Comparison of ENCODE assay signal across 1 cellular context in the genomic region with DNA sequence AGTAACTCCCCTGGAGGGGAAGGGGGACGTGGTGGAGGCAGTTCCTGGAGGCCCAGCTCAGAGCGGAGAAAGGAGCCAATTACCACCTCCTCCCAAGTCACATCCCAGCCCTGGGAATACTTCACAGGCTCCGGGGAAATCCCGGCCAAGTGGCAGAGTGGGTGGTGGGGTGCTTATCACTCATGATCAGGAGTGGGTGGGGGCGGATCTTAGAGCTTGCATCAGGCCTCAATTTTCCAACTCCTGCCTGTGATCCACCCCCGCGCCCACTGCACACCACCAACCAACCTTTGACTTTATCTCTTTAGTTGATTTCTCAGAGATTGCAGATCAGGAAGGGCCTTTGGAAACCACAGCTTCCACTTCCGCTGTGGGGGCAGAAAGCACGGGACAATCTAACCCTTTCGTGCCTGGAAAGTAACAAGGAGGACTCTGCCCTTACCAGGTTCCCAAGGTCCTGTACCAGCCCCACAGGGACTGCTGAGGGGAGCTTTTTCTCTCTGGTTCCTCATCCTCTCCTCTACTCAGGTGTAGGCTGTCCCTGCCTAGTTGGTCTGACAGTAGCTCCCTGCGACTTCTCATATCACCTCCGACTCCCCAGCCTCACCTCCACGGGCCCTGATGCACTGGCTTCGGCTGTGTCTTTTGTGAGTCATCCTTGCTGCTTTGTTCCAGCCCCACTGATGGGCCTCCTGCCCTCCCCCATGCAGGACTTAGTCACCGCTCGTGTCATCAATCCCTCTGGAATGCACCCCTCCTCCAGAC.
TF ChIP-seq lines count a peak whose summit lies in the region.

No MANE protein-coding gene starts in this region.

TF ChIP-seq in K562, 482 proteins besides CTCF, POLR2A, EP300 and RAD21 (continues in another document):
- no peak for TF ChIP-seq ARID2 (IDR thresholded peaks at IDR 0.05)
- TF ChIP-seq NRF1 (conservative IDR thresholded peaks at IDR 0.05 in 1 of 2, IDR thresholded peaks at IDR 0.05 in 1 of 2) = peak; percentile 33 to 50; a peak in 3 of 4 replicates
- TF ChIP-seq CBX3 (IDR thresholded peaks at IDR 0.05; ENCODE audit: borderline replicate concordance in 1 of 2, low read length in 2 of 2) = peak in 1 of 2 experiments; percentile 28; a peak in 2 of 3 replicates
- no peak for TF ChIP-seq SRF (CRISPR knock-in tag; IDR thresholded peaks at IDR 0.05)
- peak; percentile 40; the same call in 1 of the 2 replicates for TF ChIP-seq ZNF134 (CRISPR knock-in tag; conservative IDR thresholded peaks at IDR 0.05)
- TF ChIP-seq ZNF124 (CRISPR knock-in tag; IDR thresholded peaks at IDR 0.05) = no peak
- TF ChIP-seq POLR2H (tag; IDR thresholded peaks at IDR 0.05; ENCODE audit: low read depth) = peak; percentile 58; the same call in 1 of the 2 replicates
- TF ChIP-seq ZNF561 (CRISPR knock-in tag; conservative IDR thresholded peaks at IDR 0.05) = no peak
- no peak; the same call in 1 of the 2 replicates for TF ChIP-seq HBP1 (CRISPR knock-in tag; IDR thresholded peaks at IDR 0.05)
- TF ChIP-seq ZNF354B (CRISPR knock-in tag; IDR thresholded peaks at IDR 0.05) = no peak
- TF ChIP-seq ZNF512 (tag; IDR thresholded peaks at IDR 0.05) = no peak
- peak; percentile 85 for TF ChIP-seq ZNF584 (CRISPR knock-in tag; IDR thresholded peaks at IDR 0.05; ENCODE audit: low read depth)
- TF ChIP-seq HNRNPK (IDR thresholded peaks at IDR 0.05; ENCODE audit: low read depth, low read length, poor library complexity, severe bottlenecking) = no peak
- TF ChIP-seq, protein P1, sequence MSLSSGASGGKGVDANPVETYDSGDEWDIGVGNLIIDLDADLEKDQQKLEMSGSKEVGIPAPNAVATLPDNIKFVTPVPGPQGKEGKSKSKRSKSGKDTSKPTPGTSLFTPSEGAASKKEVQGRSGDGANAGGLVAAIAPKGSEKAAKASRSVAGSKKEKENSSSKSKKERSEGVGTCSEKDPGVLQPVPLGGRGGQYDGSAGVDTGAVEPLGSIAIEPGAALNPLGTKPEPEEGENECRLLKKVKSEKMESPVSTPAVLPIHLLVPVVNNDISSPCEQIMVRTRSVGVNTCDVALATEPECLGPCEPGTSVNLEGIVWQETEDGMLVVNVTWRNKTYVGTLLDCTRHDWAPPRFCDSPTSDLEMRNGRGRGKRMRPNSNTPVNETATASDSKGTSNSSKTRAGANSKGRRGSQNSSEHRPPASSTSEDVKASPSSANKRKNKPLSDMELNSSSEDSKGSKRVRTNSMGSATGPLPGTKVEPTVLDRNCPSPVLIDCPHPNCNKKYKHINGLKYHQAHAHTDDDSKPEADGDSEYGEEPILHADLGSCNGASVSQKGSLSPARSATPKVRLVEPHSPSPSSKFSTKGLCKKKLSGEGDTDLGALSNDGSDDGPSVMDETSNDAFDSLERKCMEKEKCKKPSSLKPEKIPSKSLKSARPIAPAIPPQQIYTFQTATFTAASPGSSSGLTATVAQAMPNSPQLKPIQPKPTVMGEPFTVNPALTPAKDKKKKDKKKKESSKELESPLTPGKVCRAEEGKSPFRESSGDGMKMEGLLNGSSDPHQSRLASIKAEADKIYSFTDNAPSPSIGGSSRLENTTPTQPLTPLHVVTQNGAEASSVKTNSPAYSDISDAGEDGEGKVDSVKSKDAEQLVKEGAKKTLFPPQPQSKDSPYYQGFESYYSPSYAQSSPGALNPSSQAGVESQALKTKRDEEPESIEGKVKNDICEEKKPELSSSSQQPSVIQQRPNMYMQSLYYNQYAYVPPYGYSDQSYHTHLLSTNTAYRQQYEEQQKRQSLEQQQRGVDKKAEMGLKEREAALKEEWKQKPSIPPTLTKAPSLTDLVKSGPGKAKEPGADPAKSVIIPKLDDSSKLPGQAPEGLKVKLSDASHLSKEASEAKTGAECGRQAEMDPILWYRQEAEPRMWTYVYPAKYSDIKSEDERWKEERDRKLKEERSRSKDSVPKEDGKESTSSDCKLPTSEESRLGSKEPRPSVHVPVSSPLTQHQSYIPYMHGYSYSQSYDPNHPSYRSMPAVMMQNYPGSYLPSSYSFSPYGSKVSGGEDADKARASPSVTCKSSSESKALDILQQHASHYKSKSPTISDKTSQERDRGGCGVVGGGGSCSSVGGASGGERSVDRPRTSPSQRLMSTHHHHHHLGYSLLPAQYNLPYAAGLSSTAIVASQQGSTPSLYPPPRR (CRISPR knock-in tag; IDR thresholded peaks at IDR 0.05; ENCODE audit: borderline replicate concordance) = no peak
- TF ChIP-seq ZNF12 (CRISPR knock-in tag; IDR thresholded peaks at IDR 0.05) = peak; percentile 42; the same call in 1 of the 2 replicates
- no peak for TF ChIP-seq YBX1 (IDR thresholded peaks at IDR 0.05)
- peak in 1 of 2 experiments; percentile 69; a peak in 1 of 4 replicates for TF ChIP-seq UBTF (IDR thresholded peaks at IDR 0.05; ENCODE audit: borderline replicate concordance in 1 of 2, low read depth in 2 of 2, low read length in 2 of 2)
- TF ChIP-seq ELF4 (CRISPR knock-in tag; IDR thresholded peaks at IDR 0.05) = no peak
- TF ChIP-seq CHD4 (IDR thresholded peaks at IDR 0.05; ENCODE audit: insufficient read depth, insufficient replicate concordance, low read depth, low read length, poor library complexity, severe bottlenecking) = no peak
- no peak for TF ChIP-seq MCM7 (IDR thresholded peaks at IDR 0.05)
- peak; percentile 83 for TF ChIP-seq MEIS2 (IDR thresholded peaks at IDR 0.05; ENCODE audit: partially characterized antibody)
- TF ChIP-seq ZNF75A (CRISPR knock-in tag; IDR thresholded peaks at IDR 0.05) = no peak
- TF ChIP-seq ZNF347 (CRISPR knock-in tag; IDR thresholded peaks at IDR 0.05; ENCODE audit: low read depth) = no peak
- TF ChIP-seq FIP1L1 (IDR thresholded peaks at IDR 0.05; ENCODE audit: low read depth, low read length, poor library complexity, severe bottlenecking) = no peak
- peak; percentile 74; the same call in 1 of the 2 replicates for TF ChIP-seq ZNF644 (tag; IDR thresholded peaks at IDR 0.05; ENCODE audit: low read depth)
- TF ChIP-seq, protein P2, sequence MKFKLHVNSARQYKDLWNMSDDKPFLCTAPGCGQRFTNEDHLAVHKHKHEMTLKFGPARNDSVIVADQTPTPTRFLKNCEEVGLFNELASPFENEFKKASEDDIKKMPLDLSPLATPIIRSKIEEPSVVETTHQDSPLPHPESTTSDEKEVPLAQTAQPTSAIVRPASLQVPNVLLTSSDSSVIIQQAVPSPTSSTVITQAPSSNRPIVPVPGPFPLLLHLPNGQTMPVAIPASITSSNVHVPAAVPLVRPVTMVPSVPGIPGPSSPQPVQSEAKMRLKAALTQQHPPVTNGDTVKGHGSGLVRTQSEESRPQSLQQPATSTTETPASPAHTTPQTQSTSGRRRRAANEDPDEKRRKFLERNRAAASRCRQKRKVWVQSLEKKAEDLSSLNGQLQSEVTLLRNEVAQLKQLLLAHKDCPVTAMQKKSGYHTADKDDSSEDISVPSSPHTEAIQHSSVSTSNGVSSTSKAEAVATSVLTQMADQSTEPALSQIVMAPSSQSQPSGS (CRISPR knock-in tag; IDR thresholded peaks at IDR 0.05) = no peak
- peak; percentile 26; the same call in 1 of the 2 replicates for TF ChIP-seq TRIM28 (IDR thresholded peaks at IDR 0.05)
- TF ChIP-seq, protein P3, sequence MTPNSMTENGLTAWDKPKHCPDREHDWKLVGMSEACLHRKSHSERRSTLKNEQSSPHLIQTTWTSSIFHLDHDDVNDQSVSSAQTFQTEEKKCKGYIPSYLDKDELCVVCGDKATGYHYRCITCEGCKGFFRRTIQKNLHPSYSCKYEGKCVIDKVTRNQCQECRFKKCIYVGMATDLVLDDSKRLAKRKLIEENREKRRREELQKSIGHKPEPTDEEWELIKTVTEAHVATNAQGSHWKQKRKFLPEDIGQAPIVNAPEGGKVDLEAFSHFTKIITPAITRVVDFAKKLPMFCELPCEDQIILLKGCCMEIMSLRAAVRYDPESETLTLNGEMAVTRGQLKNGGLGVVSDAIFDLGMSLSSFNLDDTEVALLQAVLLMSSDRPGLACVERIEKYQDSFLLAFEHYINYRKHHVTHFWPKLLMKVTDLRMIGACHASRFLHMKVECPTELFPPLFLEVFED (CRISPR knock-in tag; conservative IDR thresholded peaks at IDR 0.05) = no peak
- TF ChIP-seq SPI1 (IDR thresholded peaks at IDR 0.05; ENCODE audit: borderline replicate concordance, low read depth, low read length) = peak; percentile 86
- no peak for TF ChIP-seq ILK (tag; IDR thresholded peaks at IDR 0.05; ENCODE audit: borderline replicate concordance, low read depth)
- TF ChIP-seq NCOA2 (IDR thresholded peaks at IDR 0.05; ENCODE audit: partially characterized antibody in 2 of 2) = no peak
- no peak for TF ChIP-seq RBM22 (IDR thresholded peaks at IDR 0.05; ENCODE audit: low read depth, low read length, poor library complexity, severe bottlenecking)
- TF ChIP-seq ZBTB5 (IDR thresholded peaks at IDR 0.05) = no peak
- no peak for TF ChIP-seq MEF2A (IDR thresholded peaks at IDR 0.05; ENCODE audit: control insufficient read depth, low read depth, low read length)
- no peak; the same call in 1 of the 2 replicates for TF ChIP-seq DIDO1 (tag; IDR thresholded peaks at IDR 0.05; ENCODE audit: low read depth)
- no peak; the same call in none of the 2 replicates for TF ChIP-seq FOXM1 (IDR thresholded peaks at IDR 0.05; ENCODE audit: low read depth)
- TF ChIP-seq FOXM1 (CRISPR knock-in tag; IDR thresholded peaks at IDR 0.05; ENCODE audit: low read depth) = no peak
